In genomic region chr10:99235469-99235871, GRCh38 we compare ENCODE assay signal across 8 cellular contexts. TPM values are rescaled to one million over a fixed set of nuclear protein-coding genes. Genes with fewer than 3 reads are reported as not detected.
DNase-seq lines count a peak whose midpoint lies in the region; ATAC-seq and TF ChIP-seq lines count a peak whose summit lies in the region.
"Had no signal": no experiment of that assay in that cellular context is flagged by ENCODE, and none has a peak within 500 bp of the region (broad histone marks: within the 10 kb centered on the region; RNA-seq: fewer than 3 reads in every experiment).

HPSE2 (minus strand) TSS chr10:99235852.

- no peaks in the 10 kb centered on the region for H3K36me3 Mint-ChIP-seq in HFFc6 (ENCODE audit: low read depth)
- no peaks in the 10 kb centered on the region for H3K36me3 Mint-ChIP-seq in activated T-cell treated with anti-CD3 and anti-CD28 coated beads, Interleukin-2, amount 50 U/mL, for 72 hours (ENCODE audit: insufficient read depth in 2 of 2)
- H3K36me3 Mint-ChIP-seq in stimulated activated effector memory CD8-positive, alpha-beta T cell treated with anti-CD3 and anti-CD28 coated beads, Interleukin-12 subunit alpha, Interleukin-12 subunit beta, amount 100 ng/mL, for 72 hours: no peaks in the 10 kb centered on the region

- ATAC-seq in activated T-cell treated with anti-CD3 and anti-CD28 coated beads, Interleukin-2, amount 50 U/mL, for 72 hours (replicated peaks in 1 of 2): no peak
- ATAC-seq in stimulated activated effector memory CD8-positive, alpha-beta T cell treated with anti-CD3 and anti-CD28 coated beads, Interleukin-12 subunit alpha, Interleukin-12 subunit beta, amount 100 ng/mL, for 72 hours: no peak

- H3K9me3 Mint-ChIP-seq in HFFc6: no peaks in the 10 kb centered on the region
- H3K9me3 Mint-ChIP-seq in activated T-cell treated with anti-CD3 and anti-CD28 coated beads, Interleukin-2, amount 50 U/mL, for 72 hours: no peaks in the 10 kb centered on the region
- H3K9me3 Mint-ChIP-seq in stimulated activated effector memory CD8-positive, alpha-beta T cell treated with anti-CD3 and anti-CD28 coated beads, Interleukin-12 subunit alpha, Interleukin-12 subunit beta, amount 100 ng/mL, for 72 hours: no peaks in the 10 kb centered on the region

- H3K27me3 Mint-ChIP-seq in HFFc6 (ENCODE audit: insufficient read depth): peaks cover 51% of the 10 kb centered on the region
- H3K27me3 Mint-ChIP-seq in activated T-cell treated with anti-CD3 and anti-CD28 coated beads, Interleukin-2, amount 50 U/mL, for 72 hours (ENCODE audit: low read depth): peaks cover 79% of the 10 kb centered on the region

- TF ChIP-seq CTCF in HFFc6 (IDR thresholded peaks at IDR 0.05): no peak

- no peak within 1 kb of the TSS for H3K27ac Mint-ChIP-seq in HFFc6
- H3K27ac Mint-ChIP-seq in activated T-cell treated with anti-CD3 and anti-CD28 coated beads, Interleukin-2, amount 50 U/mL, for 72 hours: no peak within 1 kb of the TSS
- H3K27ac Mint-ChIP-seq in stimulated activated effector memory CD8-positive, alpha-beta T cell treated with anti-CD3 and anti-CD28 coated beads, Interleukin-12 subunit alpha, Interleukin-12 subunit beta, amount 100 ng/mL, for 72 hours: no peak within 1 kb of the TSS

- peaks cover 38% of the 10 kb centered on the region for H3K4me1 Mint-ChIP-seq in HFFc6 (ENCODE audit: low read depth)
- peaks cover 27% of the 10 kb centered on the region for H3K4me1 Mint-ChIP-seq in activated T-cell treated with anti-CD3 and anti-CD28 coated beads, Interleukin-2, amount 50 U/mL, for 72 hours (ENCODE audit: low read depth)
- peaks cover 17% of the 10 kb centered on the region for H3K4me1 Mint-ChIP-seq in stimulated activated effector memory CD8-positive, alpha-beta T cell treated with anti-CD3 and anti-CD28 coated beads, Interleukin-12 subunit alpha, Interleukin-12 subunit beta, amount 100 ng/mL, for 72 hours

- DNase-seq in HFFc6: no peak
- DNase-seq in activated T-cell treated with anti-CD3 and anti-CD28 coated beads, Interleukin-2, amount 50 U/mL, for 72 hours: no peak
- peak; percentile 52 for DNase-seq in islet precursor cell
- no peak for DNase-seq in stimulated activated effector memory CD8-positive, alpha-beta T cell treated with anti-CD3 and anti-CD28 coated beads, Interleukin-12 subunit alpha, Interleukin-12 subunit beta, amount 100 ng/mL, for 72 hours (ENCODE audit: low spot score in 2 of 2)
- no peak for DNase-seq in NCI-H1105 treated with DMSO at 0.1 percent for 48 hours (lab: John Stamatoyannopoulos, UW)
- DNase-seq in stimulated activated naive CD4-positive, alpha-beta T cell (lab: John Stamatoyannopoulos, UW): no peak
- DNase-seq in amygdala (lab: John Stamatoyannopoulos, UW): no peak
- DNase-seq: PC-9 had no signal

- peak within 1 kb of the TSS; percentile 74 for H3K4me3 Mint-ChIP-seq in HFFc6
- H3K4me3 Mint-ChIP-seq in activated T-cell treated with anti-CD3 and anti-CD28 coated beads, Interleukin-2, amount 50 U/mL, for 72 hours: peak within 1 kb of the TSS; percentile 59 to 82
- H3K4me3 Mint-ChIP-seq in stimulated activated effector memory CD8-positive, alpha-beta T cell treated with anti-CD3 and anti-CD28 coated beads, Interleukin-12 subunit alpha, Interleukin-12 subunit beta, amount 100 ng/mL, for 72 hours: peak within 1 kb of the TSS; percentile 66

RNA-seq across cellular contexts. Expression of gene HPSE2, which starts in this region (rescaled TPM):
- total RNA-seq in HFFc6 (2021; fragmentation: NEBNext Ultra II Directional; extraction: Animal tissue kit (Norgen Biotek cat#: 25700)): under 1 TPM in 2 of 6 experiments, not detected in 4; 0.05 to 0.09 TPM
- total RNA-seq in activated T-cell treated with anti-CD3 and anti-CD28 coated beads, Interleukin-2, amount 50 U/mL, for 72 hours: not detected
- total RNA-seq: PC-9 had no signal
